Comparison of ENCODE assay signal across 8 cellular contexts in the genomic region with DNA sequence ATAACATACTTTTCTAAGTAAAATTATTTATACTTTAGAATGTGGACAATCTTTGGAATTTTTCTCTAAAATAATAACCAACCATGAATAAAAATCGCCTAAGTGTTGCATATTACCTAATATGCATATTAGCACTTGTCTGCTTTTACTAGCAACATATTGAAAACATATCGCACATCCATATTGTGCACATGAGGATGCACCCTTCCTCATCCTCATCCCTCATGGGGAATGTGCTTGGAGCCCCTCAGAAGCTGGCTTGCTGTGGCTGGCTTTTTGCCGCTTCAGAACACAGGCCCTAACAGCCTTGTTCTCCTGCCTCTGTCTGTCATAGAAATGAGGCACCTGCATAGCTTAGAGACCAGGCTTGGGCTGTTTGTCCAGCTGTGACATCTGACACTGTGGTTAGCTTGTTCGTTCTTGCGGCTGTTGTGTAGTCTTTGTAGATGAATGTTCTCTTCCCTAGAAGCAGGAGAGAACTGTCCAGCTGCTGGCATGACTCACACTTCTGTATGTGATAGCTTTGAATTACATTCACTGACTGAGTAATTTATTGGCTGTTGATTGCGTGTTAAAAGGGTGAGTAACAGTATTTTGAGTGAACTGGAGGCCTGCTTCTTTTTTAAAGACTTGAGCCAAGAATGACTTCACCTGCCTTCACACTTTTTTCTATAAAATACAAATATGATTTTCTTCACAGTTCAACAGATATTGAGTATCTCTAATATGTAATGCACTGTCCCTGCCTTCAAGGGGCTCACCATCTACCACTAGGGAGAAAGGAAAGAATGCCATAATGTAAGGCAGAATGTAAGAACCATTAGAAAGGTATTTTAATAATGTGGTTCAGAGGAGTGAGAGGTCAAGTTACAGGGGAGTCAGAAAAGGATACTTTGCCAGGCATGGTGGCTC.
DNase-seq lines count a peak whose midpoint lies in the region; ATAC-seq, FAIRE-seq and TF ChIP-seq lines count a peak whose summit lies in the region.

No MANE protein-coding gene starts in this region.

- FAIRE-seq in D721Med (lab: Jason Lieb, UNC) = no peak

- DNase-seq in BJ (ENCODE audit: low read depth) = peak; percentile 87
- DNase-seq in NCI-H2029 treated with DMSO at 0.1 percent for 48 hours (lab: John Stamatoyannopoulos, UW) = peak; percentile 91
- peak; percentile 11 to 83 for DNase-seq in ascending aorta (ENCODE audit: low spot score in 2 of 2)
- DNase-seq in kidney tubule cell (ENCODE audit: low spot score) = peak; percentile 100
- DNase-seq in D721Med (ENCODE audit: insufficient read length, low spot score) = no peak
- DNase-seq in ecto neural progenitor cell (ENCODE audit: low spot score) = no peak

- peaks cover 7% of the 10 kb centered on the region for H3K27me3 ChIP-seq in BJ (ENCODE audit: control insufficient read depth, insufficient read depth, low read length)
- no peaks in the 10 kb centered on the region for H3K27me3 ChIP-seq in ascending aorta

- peaks cover 0 to 3% of the 10 kb centered on the region in 2 donors for H3K4me1 ChIP-seq in ascending aorta

- intact Hi-C loops in ascending aorta (cut with DNase I) = loop anchor here (2.0 kb wide), 1 partner anchor 83 kb away; a partner anchor contains a TSS

- peak; percentile 87 for ATAC-seq in GM18867 (IDR thresholded peaks at IDR 0.05; ENCODE audit: unreplicated experiment)
- peak; percentile 93 for ATAC-seq in HG03039 (IDR thresholded peaks at IDR 0.05; ENCODE audit: unreplicated experiment)

- no peaks in the 10 kb centered on the region for H3K36me3 ChIP-seq in BJ (ENCODE audit: control insufficient read depth, insufficient read depth, low read length)
- peaks cover 0 to 4% of the 10 kb centered on the region in 2 donors for H3K36me3 ChIP-seq in ascending aorta

- no peak overlapping the region for H3K4me3 ChIP-seq in BJ (ENCODE audit: low read depth, low read length)
- H3K4me3 ChIP-seq in ascending aorta = no peak overlapping the region

- CTCF ChIA-PET in BJ (lab: Yijun Ruan, JAX) = interaction anchor here (0.9 to 6.8 kb wide), 3 partner anchors 17 to 240 kb away, joined by 3 to 92 read pairs (median 3); no protein-coding TSS in a partner anchor

- TF ChIP-seq CTCF in BJ (IDR thresholded peaks at IDR 0.05; ENCODE audit: insufficient read depth, low read depth, low read length) (no peak), ascending aorta (IDR thresholded peaks at IDR 0.05) (no peak), D721Med (IDR thresholded peaks at IDR 0.05; ENCODE audit: insufficient read depth, missing control alignments) (no peak)

- POLR2A ChIA-PET in BJ (lab: Charles Lee) = no interaction called here

- H3K27ac ChIP-seq in ascending aorta = peak overlapping the region in 1 of 2 donors; percentile 23

- no peaks in the 10 kb centered on the region for H3K9me3 ChIP-seq in ascending aorta

Comparison
In these comparisons a context has a peak if more than half of its experiments do, and no peak if none do; other contexts are left out.
1. DNase-seq: peak in BJ (single experiment), NCI-H2029 treated with DMSO at 0.1 percent for 48 hours (single experiment), ascending aorta (2 of 2) and kidney tubule cell (single experiment); none in D721Med (single experiment) and ecto neural progenitor cell (single experiment).